1 cellular context compared by ENCODE assay signal in the genomic region with DNA sequence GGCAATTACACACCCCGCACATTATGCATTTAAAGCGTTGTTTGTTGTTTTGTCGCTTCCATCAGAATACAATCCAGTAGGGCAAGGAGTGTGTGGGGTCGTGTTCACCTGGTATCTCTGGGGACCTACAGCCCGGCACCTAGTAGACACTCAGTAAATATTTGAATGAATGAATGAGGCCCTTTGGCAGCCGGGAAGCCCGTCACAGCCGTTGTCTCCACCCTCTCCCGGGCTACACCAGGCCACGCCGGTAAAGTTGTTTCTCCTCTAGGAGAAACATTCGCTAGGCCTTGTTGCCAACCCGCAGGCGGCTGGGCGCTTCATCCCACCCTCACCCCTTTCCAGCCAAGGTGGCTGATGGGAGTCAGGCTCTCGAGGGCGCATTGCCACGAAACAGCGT.
A peak's percentile ranks its signal among the peaks of the same experiment; 100 is the strongest.
TF ChIP-seq lines count a peak whose summit lies in the region.

No MANE protein-coding gene starts in this region.

TF ChIP-seq in H1, 55 proteins besides CTCF, POLR2A, EP300 and RAD21:
- TF ChIP-seq, protein P1, sequence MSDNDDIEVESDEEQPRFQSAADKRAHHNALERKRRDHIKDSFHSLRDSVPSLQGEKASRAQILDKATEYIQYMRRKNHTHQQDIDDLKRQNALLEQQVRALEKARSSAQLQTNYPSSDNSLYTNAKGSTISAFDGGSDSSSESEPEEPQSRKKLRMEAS (IDR thresholded peaks at IDR 0.05): peak; percentile 55; the same call in 1 of the 2 replicates
- TF ChIP-seq POLR2AphosphoS5 (IDR thresholded peaks at IDR 0.05; ENCODE audit: low read depth, low read length): no peak
- TF ChIP-seq CREB1 (IDR thresholded peaks at IDR 0.05): no peak
- TF ChIP-seq, protein P2, sequence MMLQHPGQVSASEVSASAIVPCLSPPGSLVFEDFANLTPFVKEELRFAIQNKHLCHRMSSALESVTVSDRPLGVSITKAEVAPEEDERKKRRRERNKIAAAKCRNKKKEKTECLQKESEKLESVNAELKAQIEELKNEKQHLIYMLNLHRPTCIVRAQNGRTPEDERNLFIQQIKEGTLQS (IDR thresholded peaks at IDR 0.05; ENCODE audit: insufficient read depth, low read depth, low read length): no peak
